Comparison of ENCODE assay signal across 19 cellular contexts in genomic region chr10:80986596-80986995, GRCh38.
A peak's percentile ranks its signal among the peaks of the same experiment; 100 is the strongest.
DNase-seq lines count a peak whose midpoint lies in the region; ATAC-seq and TF ChIP-seq lines count a peak whose summit lies in the region.
"Had no signal": no experiment of that assay in that cellular context is flagged by ENCODE, and none has a peak within 500 bp of the region (broad histone marks: within the 10 kb centered on the region; RNA-seq: fewer than 3 reads in every experiment).

No MANE protein-coding gene starts in this region.

- intact Hi-C loops in dendritic cell treated with granulocyte-macrophage colony-stimulating factor and Interleukin-4, amounts not matched to agents 40 ng/mL and 50 ng/mL, for 4 days (cut with micrococcal nuclease), result no loop called here
- intact Hi-C loops in left ventricle myocardium inferior (cut with micrococcal nuclease), result no loop called here

- no peaks in the 10 kb centered on the region for H3K9me3 Mint-ChIP-seq in dendritic cell treated with granulocyte-macrophage colony-stimulating factor and Interleukin-4, amounts not matched to agents 40 ng/mL and 50 ng/mL, for 4 days
- no peaks in the 10 kb centered on the region for H3K9me3 Mint-ChIP-seq in activated T-cell treated with anti-CD3 and anti-CD28 coated beads, Interleukin-2, amount 50 U/mL, for 72 hours
- H3K9me3 Mint-ChIP-seq: CD8-positive, alpha-beta T cell; GM23338; H9 had no signal

- no peaks in the 10 kb centered on the region for H3K27me3 ChIP-seq in BLaER1 treated with 17β-estradiol and CSF1 and Interleukin-3, amounts not matched to agents 10 nM and 100 nM
- H3K27me3 ChIP-seq in brain microvascular endothelial cell (replicated peaks) (no peaks in the 10 kb centered on the region), left ventricle myocardium inferior (ENCODE audit: low read depth) (no peaks in the 10 kb centered on the region)

- no peak overlapping the region for H3K4me3 ChIP-seq in BLaER1 treated with 17β-estradiol and CSF1 and Interleukin-3, amounts not matched to agents 10 nM and 100 nM
- no peak overlapping the region for H3K4me3 ChIP-seq in brain microvascular endothelial cell (ENCODE audit: low read depth, low read length)
- H3K4me3 ChIP-seq in left ventricle myocardium inferior, result no peak overlapping the region
- H3K4me3 ChIP-seq: A549, GM23338 had no signal

- H3K36me3 ChIP-seq in BLaER1 treated with 17β-estradiol and CSF1 and Interleukin-3, amounts not matched to agents 10 nM and 100 nM, result no peaks in the 10 kb centered on the region
- H3K36me3 ChIP-seq in brain microvascular endothelial cell (replicated peaks) (no peaks in the 10 kb centered on the region), left ventricle myocardium inferior (no peaks in the 10 kb centered on the region)

- peaks cover 9 to 33% (median 24%) of the 10 kb centered on the region in 10 experiments; a peak in 18 of 20 replicates for H3K4me1 ChIP-seq in BLaER1 treated with 17β-estradiol and CSF1 and Interleukin-3, amounts not matched to agents 10 nM and 100 nM
- no peaks in the 10 kb centered on the region for H3K4me1 ChIP-seq in left ventricle myocardium inferior
- H3K4me1 ChIP-seq: A549, Caco-2 had no signal

- ATAC-seq in GM18511 (IDR thresholded peaks at IDR 0.05; ENCODE audit: unreplicated experiment) (peak; percentile 60), HG03432 (IDR thresholded peaks at IDR 0.05; ENCODE audit: unreplicated experiment) (peak; percentile 34)
- no peak for ATAC-seq in activated T-cell treated with anti-CD3 and anti-CD28 coated beads, Interleukin-2, amount 50 U/mL, for 72 hours (replicated peaks in 1 of 2)
- ATAC-seq: A549; CD8-positive, alpha-beta T cell; GM23338; HCT116 had no signal

- H3K4me1 Mint-ChIP-seq in dendritic cell treated with granulocyte-macrophage colony-stimulating factor and Interleukin-4, amounts not matched to agents 40 ng/mL and 50 ng/mL, for 4 days (ENCODE audit: low read depth), result peaks cover 8% of the 10 kb centered on the region
- no peaks in the 10 kb centered on the region for H3K4me1 Mint-ChIP-seq in activated T-cell treated with anti-CD3 and anti-CD28 coated beads, Interleukin-2, amount 50 U/mL, for 72 hours (ENCODE audit: low read depth)
- H3K4me1 Mint-ChIP-seq: CD4-positive, CD25-positive, alpha-beta regulatory T cell; GM23338; H9 had no signal

- H3K27ac ChIP-seq in BLaER1 treated with 17β-estradiol and CSF1 and Interleukin-3, amounts not matched to agents 10 nM and 100 nM, result peak overlapping the region in 8 of 11 experiments; percentile 13 to 58 (median 32); a peak in 11 of 22 replicates
- no peak overlapping the region for H3K27ac ChIP-seq in brain microvascular endothelial cell
- no peak overlapping the region for H3K27ac ChIP-seq in left ventricle myocardium inferior (replicated peaks)
- H3K27ac ChIP-seq: A549, C4-2B had no signal

- no peaks in the 10 kb centered on the region for H4K20me1 ChIP-seq in BLaER1 treated with 17β-estradiol and CSF1 and Interleukin-3, amounts not matched to agents 10 nM and 100 nM

- no peaks in the 10 kb centered on the region for H3K36me3 Mint-ChIP-seq in dendritic cell treated with granulocyte-macrophage colony-stimulating factor and Interleukin-4, amounts not matched to agents 40 ng/mL and 50 ng/mL, for 4 days (ENCODE audit: low read depth)
- no peaks in the 10 kb centered on the region for H3K36me3 Mint-ChIP-seq in activated T-cell treated with anti-CD3 and anti-CD28 coated beads, Interleukin-2, amount 50 U/mL, for 72 hours (ENCODE audit: insufficient read depth in 2 of 2)
- H3K36me3 Mint-ChIP-seq: CD4-positive, CD25-positive, alpha-beta regulatory T cell; CD8-positive, alpha-beta T cell had no signal

- 0 out of 22 replicates have a peak, but pooled peaks cover 0 to 3% (median 0%) of the 10 kb centered on the region in 11 experiments for H3K9me3 ChIP-seq in BLaER1 treated with 17β-estradiol and CSF1 and Interleukin-3, amounts not matched to agents 10 nM and 100 nM (replicated peaks in 1 of 11)
- peaks cover 7% of the 10 kb centered on the region for H3K9me3 ChIP-seq in left ventricle myocardium inferior (replicated peaks)
- H3K9me3 ChIP-seq: A549, Caco-2 had no signal

- peak overlapping the region in 1 of 11 experiments; percentile 18; a peak in 1 of 22 replicates for H3K9ac ChIP-seq in BLaER1 treated with 17β-estradiol and CSF1 and Interleukin-3, amounts not matched to agents 10 nM and 100 nM

- H3K27me3 Mint-ChIP-seq in dendritic cell treated with granulocyte-macrophage colony-stimulating factor and Interleukin-4, amounts not matched to agents 40 ng/mL and 50 ng/mL, for 4 days, result no peaks in the 10 kb centered on the region
- no peaks in the 10 kb centered on the region for H3K27me3 Mint-ChIP-seq in activated T-cell treated with anti-CD3 and anti-CD28 coated beads, Interleukin-2, amount 50 U/mL, for 72 hours (ENCODE audit: low read depth)
- H3K27me3 Mint-ChIP-seq: CD4-positive, CD25-positive, alpha-beta regulatory T cell had no signal

- in situ Hi-C loops in brain microvascular endothelial cell (cut with HindIII; ENCODE audit: low pct_ligation_motif_present, low sequenced_read_pairs), result no loop called here

- TF ChIP-seq CTCF in brain microvascular endothelial cell (IDR thresholded peaks at IDR 0.05; ENCODE audit: low read depth, low read length, missing control alignments), result no peak
- no peak for TF ChIP-seq CTCF in left ventricle myocardium inferior (IDR thresholded peaks at IDR 0.05; ENCODE audit: borderline replicate concordance)

- DNase-seq in brain microvascular endothelial cell (no peak), left ventricle myocardium inferior (no peak)
- no peak for DNase-seq in activated T-cell treated with anti-CD3 and anti-CD28 coated beads, Interleukin-2, amount 50 U/mL, for 72 hours
- DNase-seq: 8988T; ACHN; Caco-2; CD4-positive, CD25-positive, alpha-beta regulatory T cell; CD8-positive, alpha-beta T cell; DMS153; DND-41; H9 had no signal

- peak overlapping the region; percentile 31 for H3K27ac Mint-ChIP-seq in dendritic cell treated with granulocyte-macrophage colony-stimulating factor and Interleukin-4, amounts not matched to agents 40 ng/mL and 50 ng/mL, for 4 days
- H3K27ac Mint-ChIP-seq in activated T-cell treated with anti-CD3 and anti-CD28 coated beads, Interleukin-2, amount 50 U/mL, for 72 hours, result no peak overlapping the region
- H3K27ac Mint-ChIP-seq: CD4-positive, CD25-positive, alpha-beta regulatory T cell; CD8-positive, alpha-beta T cell; GM23338; H9 had no signal

- no peak overlapping the region for H3K4me3 Mint-ChIP-seq in dendritic cell treated with granulocyte-macrophage colony-stimulating factor and Interleukin-4, amounts not matched to agents 40 ng/mL and 50 ng/mL, for 4 days
- H3K4me3 Mint-ChIP-seq in activated T-cell treated with anti-CD3 and anti-CD28 coated beads, Interleukin-2, amount 50 U/mL, for 72 hours, result no peak overlapping the region
- H3K4me3 Mint-ChIP-seq: CD4-positive, CD25-positive, alpha-beta regulatory T cell; CD8-positive, alpha-beta T cell; GM23338; H9 had no signal

- peak overlapping the region; percentile 29 to 85 (median 45); a peak in 20 of 22 replicates for H3K4me2 ChIP-seq in BLaER1 treated with 17β-estradiol and CSF1 and Interleukin-3, amounts not matched to agents 10 nM and 100 nM
- H3K4me2 ChIP-seq: A549, GM23338 had no signal

Comparison
In these comparisons a context has a peak if more than half of its experiments do, and no peak if none do; other contexts are left out.
1. H3K27ac ChIP-seq: peak in BLaER1 treated with 17β-estradiol and CSF1 and Interleukin-3, amounts not matched to agents 10 nM and 100 nM (8 of 11); none in brain microvascular endothelial cell (single experiment) and left ventricle myocardium inferior (single experiment).
2. ATAC-seq: peak in GM18511 (single experiment) and HG03432 (single experiment); none in activated T-cell treated with anti-CD3 and anti-CD28 coated beads, Interleukin-2, amount 50 U/mL, for 72 hours (0 of 2).